Comparison of ENCODE assay signal across 17 cellular contexts in genomic region chr20:61923371-61924166, GRCh38.
DNase-seq lines count a peak whose midpoint lies in the region; ATAC-seq and TF ChIP-seq lines count a peak whose summit lies in the region.
"Had no signal": no experiment of that assay in that cellular context is flagged by ENCODE, and none has a peak within 500 bp of the region (broad histone marks: within the 10 kb centered on the region; RNA-seq: fewer than 3 reads in every experiment).

No MANE protein-coding gene starts in this region.

- WGBS in H9 (ENCODE audit: extremely low coverage, insufficient read length, low lambda C conversion rate): no CpG with 5 or more reads among the region's 28 CpGs

- DNase-seq in H7: peak; percentile 52
- no peak for DNase-seq in Panc1 (ENCODE audit: low read depth, low spot score)
- DNase-seq in glutamatergic neuron: peak; percentile 11
- DNase-seq in osteoblast (ENCODE audit: insufficient read length, low spot score, missing footprints): peak; percentile 80
- no peak for DNase-seq in H9
- DNase-seq in gastrocnemius medialis: no peak
- DNase-seq in middle frontal gyrus (ENCODE audit: extremely low spot score, low spot score): no peak
- no peak for DNase-seq in NCI-H345 (lab: John Stamatoyannopoulos, UW)
- DNase-seq: ACHN, C1 segment of cervical spinal cord, KBM-7, NCI-H1105 treated with DMSO at 0.1 percent for 48 hours, NCI-H1694, NCI-H510A treated with DMSO at 0.1 percent for 48 hours, NCI-H774, OCI-M1 had no signal

- H4K5ac ChIP-seq in H9 (ENCODE audit: insufficient read length, low read depth, low read length): no peak overlapping the region

- H2BK20ac ChIP-seq in H9 (ENCODE audit: low read depth, low read length, poor library complexity, severe bottlenecking): no peak overlapping the region

- H3K27ac Mint-ChIP-seq in glutamatergic neuron (ENCODE audit: unreplicated experiment) (no peak overlapping the region), H9 (no peak overlapping the region)

- no peaks in the 10 kb centered on the region for H3K79me1 ChIP-seq in H9 (ENCODE audit: insufficient read depth, low read depth, low read length, poor library complexity, severe bottlenecking)

- no peak overlapping the region for H4K8ac ChIP-seq in H9 (replicated peaks; ENCODE audit: insufficient read length, low read depth, low read length)

- no peak overlapping the region for H3K23ac ChIP-seq in H9 (ENCODE audit: insufficient read length, low read depth, low read length)

- no peak for TF ChIP-seq POLR2A in gastrocnemius medialis (IDR thresholded peaks at IDR 0.05)

- H3K4me1 Mint-ChIP-seq in glutamatergic neuron (ENCODE audit: low read depth, unreplicated experiment) (no peaks in the 10 kb centered on the region), H9 (no peaks in the 10 kb centered on the region)

- no peak overlapping the region for H2BK5ac ChIP-seq in H9 (ENCODE audit: insufficient read length, low read length)

- H3K27me3 ChIP-seq in H7 (ENCODE audit: control insufficient read depth, insufficient read depth, low read length) (no peaks in the 10 kb centered on the region), Panc1 (ENCODE audit: control insufficient read depth, insufficient read depth, low read length) (no peaks in the 10 kb centered on the region), osteoblast (ENCODE audit: insufficient read depth, low read length) (no peaks in the 10 kb centered on the region), H9 (ENCODE audit: insufficient read depth, low read length) (no peaks in the 10 kb centered on the region; the same call in 1 of the 2 replicates), gastrocnemius medialis (no peaks in the 10 kb centered on the region)

- no peak overlapping the region for H2BK15ac ChIP-seq in H9 (ENCODE audit: low read depth, low read length)

- H2BK120ac ChIP-seq in H9 (ENCODE audit: low read depth, low read length, poor library complexity, severe bottlenecking): no peak overlapping the region

- H3K4me3 Mint-ChIP-seq in glutamatergic neuron (ENCODE audit: unreplicated experiment): no peak overlapping the region
- no peak overlapping the region for H3K4me3 Mint-ChIP-seq in H9

- no peak overlapping the region for H3K4me2 ChIP-seq in osteoblast (ENCODE audit: insufficient read depth, low read length)
- no peak overlapping the region for H3K4me2 ChIP-seq in H9 (ENCODE audit: insufficient read depth, insufficient read length, low read length)

- ATAC-seq in Panc1: peak; percentile 60; the same call in 1 of the 2 replicates
- no peak for ATAC-seq in gastrocnemius medialis

- H3K23me2 ChIP-seq in H9 (ENCODE audit: insufficient read length, low read depth, low read length, poor library complexity, severe bottlenecking): no peaks in the 10 kb centered on the region

- H3K4me1 ChIP-seq in Panc1 (ENCODE audit: control insufficient read depth, insufficient read depth, low read length) (no peaks in the 10 kb centered on the region), osteoblast (ENCODE audit: insufficient read depth, low read length) (peaks cover 8% of the 10 kb centered on the region), H9 (ENCODE audit: insufficient read depth, low read length) (no peaks in the 10 kb centered on the region), gastrocnemius medialis (no peaks in the 10 kb centered on the region)
- H3K4me1 ChIP-seq: HAP-1 had no signal

- H3K36me3 ChIP-seq in H7 (replicated peaks; ENCODE audit: control insufficient read depth, insufficient read depth, low read length) (no peaks in the 10 kb centered on the region), Panc1 (ENCODE audit: control insufficient read depth, insufficient read depth, low read length) (no peaks in the 10 kb centered on the region), osteoblast (ENCODE audit: insufficient read depth, low read length) (no peaks in the 10 kb centered on the region), gastrocnemius medialis (no peaks in the 10 kb centered on the region)
- H3K36me3 ChIP-seq: HAP-1 had no signal

- H2AK5ac ChIP-seq in H9 (ENCODE audit: insufficient read length, low read length): no peak overlapping the region

- no peak overlapping the region for H3T11ph ChIP-seq in H9 (ENCODE audit: low read length)

- H3K9me3 ChIP-seq in Panc1 (ENCODE audit: control insufficient read depth, insufficient read depth, low read depth, low read length) (no peaks in the 10 kb centered on the region), osteoblast (ENCODE audit: low read depth, low read length) (no peaks in the 10 kb centered on the region), H9 (ENCODE audit: control insufficient read depth, low read depth, low read length) (no peaks in the 10 kb centered on the region), gastrocnemius medialis (no peaks in the 10 kb centered on the region)
- H3K9me3 ChIP-seq: HAP-1 had no signal

- H3K36me3 Mint-ChIP-seq in glutamatergic neuron (ENCODE audit: unreplicated experiment) (no peaks in the 10 kb centered on the region), H9 (ENCODE audit: insufficient read depth in 1 of 3, low read depth in 3 of 3) (no peaks in the 10 kb centered on the region)

- H3K4me3 ChIP-seq in H7 (ENCODE audit: insufficient read depth, low read depth, low read length): no peak overlapping the region
- no peak overlapping the region for H3K4me3 ChIP-seq in Panc1 (ENCODE audit: low read depth in 2 of 2, low read length in 2 of 2)
- H3K4me3 ChIP-seq in osteoblast (ENCODE audit: insufficient read depth, low read length): no peak overlapping the region
- H3K4me3 ChIP-seq in gastrocnemius medialis: no peak overlapping the region
- H3K4me3 ChIP-seq: HAP-1 had no signal

- no TSS peak for BruUV-seq in Panc1 (replicated peaks; lab: Mats Ljungman, UMichigan)

- no peak overlapping the region for H3K18ac ChIP-seq in H9 (ENCODE audit: insufficient read length, low read depth, low read length)

- no peak overlapping the region for H2BK12ac ChIP-seq in H9 (ENCODE audit: insufficient read length, low read depth, low read length)

- no peak overlapping the region for H3K9ac ChIP-seq in H9 (ENCODE audit: extremely low read depth, insufficient read length, low read length)

- intact Hi-C loops in Panc1 (cut with micrococcal nuclease; ENCODE audit: unreplicated experiment): no loop called here
- intact Hi-C loops in gastrocnemius medialis (cut with DNase I; ENCODE audit: low total_unique reads): no loop called here

- H3K27me3 Mint-ChIP-seq in glutamatergic neuron (ENCODE audit: unreplicated experiment) (peaks cover 13% of the 10 kb centered on the region), H9 (ENCODE audit: low read depth) (peaks cover 3% of the 10 kb centered on the region; the same call in 1 of the 2 replicates)

- no peak overlapping the region for H3K56ac ChIP-seq in H9 (ENCODE audit: insufficient read length, low read depth, low read length)

- H3K79me2 ChIP-seq in osteoblast (ENCODE audit: insufficient read depth, low read length): no peaks in the 10 kb centered on the region
- no peaks in the 10 kb centered on the region for H3K79me2 ChIP-seq in H9 (ENCODE audit: insufficient read depth, low read length)

- H3K9me3 Mint-ChIP-seq in glutamatergic neuron (ENCODE audit: unreplicated experiment) (peaks cover 3% of the 10 kb centered on the region), H9 (peaks cover 0 to 1% of the 10 kb centered on the region in 2 experiments; a peak in 1 of 5 replicates)

- H3K27ac ChIP-seq in Panc1 (ENCODE audit: low read length): no peak overlapping the region
- H3K27ac ChIP-seq in osteoblast (ENCODE audit: low read depth, low read length): no peak overlapping the region
- no peak overlapping the region for H3K27ac ChIP-seq in H9 (ENCODE audit: insufficient read length, low read depth, low read length)
- no peak overlapping the region for H3K27ac ChIP-seq in gastrocnemius medialis

- CTCF ChIA-PET in Panc1 (lab: Charles Lee): no interaction called here

- TF ChIP-seq CTCF in Panc1 (IDR thresholded peaks at IDR 0.05) (no peak), glutamatergic neuron (IDR thresholded peaks at IDR 0.05; ENCODE audit: partially characterized antibody, unreplicated experiment) (no peak), osteoblast (IDR thresholded peaks at IDR 0.05; ENCODE audit: extremely low read depth, low read depth, low read length) (no peak), H9 (conservative IDR thresholded peaks at IDR 0.05) (no peak), gastrocnemius medialis (IDR thresholded peaks at IDR 0.05 in 4 of 5, conservative IDR thresholded peaks at IDR 0.05 in 1 of 5) (no peak)

- no peak overlapping the region for H3K4ac ChIP-seq in H9 (ENCODE audit: low read depth, low read length)

- in situ Hi-C loops in Panc1 (cut with HindIII; ENCODE audit: low pct_unique_long_range_greater_than_20kb, low sequenced_read_pairs): no loop called here
- in situ Hi-C loops in gastrocnemius medialis (cut with MboI; ENCODE audit: low sequenced_read_pairs in 4 of 4): no loop called here

- H2AFZ ChIP-seq in osteoblast (ENCODE audit: low read length) (no peak overlapping the region), H9 (ENCODE audit: low read length) (no peak overlapping the region)

- H3K14ac ChIP-seq in H9 (ENCODE audit: insufficient read depth, low read length): no peak overlapping the region; the same call in 1 of the 2 replicates

- H4K20me1 ChIP-seq in osteoblast (ENCODE audit: insufficient read depth, low read length) (no peaks in the 10 kb centered on the region), H9 (ENCODE audit: control insufficient read depth, insufficient read depth, insufficient read length) (no peaks in the 10 kb centered on the region)

- H4K91ac ChIP-seq in H9 (ENCODE audit: insufficient read length, low read depth, low read length): no peak overlapping the region

- POLR2A ChIA-PET in Panc1 (lab: Charles Lee): no interaction called here

Comparison
In these comparisons a context has a peak if more than half of its experiments do, and no peak if none do; other contexts are left out.
1. DNase-seq: peak in H7 (single experiment), glutamatergic neuron (single experiment) and osteoblast (single experiment); none in Panc1 (single experiment), H9 (single experiment), gastrocnemius medialis (0 of 2), middle frontal gyrus (single experiment) and NCI-H345 (single experiment).